2 cellular contexts compared by ENCODE assay signal in genomic region chr13:47332149-47332548, GRCh38.
TF ChIP-seq lines count a peak whose summit lies in the region.

No MANE protein-coding gene starts in this region.

TF ChIP-seq in IMR-90, 13 proteins besides CTCF, POLR2A, EP300 and RAD21:
- TF ChIP-seq SMC3 (IDR thresholded peaks at IDR 0.05; ENCODE audit: low read depth, low read length) (no peak), MXI1 (IDR thresholded peaks at IDR 0.05; ENCODE audit: borderline replicate concordance, low read depth, low read length) (no peak), CHD1 (IDR thresholded peaks at IDR 0.05; ENCODE audit: low read depth, low read length) (no peak), RCOR1 (IDR thresholded peaks at IDR 0.05; ENCODE audit: insufficient replicate concordance, low read length) (no peak), USF2 (IDR thresholded peaks at IDR 0.05; ENCODE audit: low read depth, low read length) (no peak), MAZ (IDR thresholded peaks at IDR 0.05; ENCODE audit: borderline replicate concordance, low read depth, low read length) (no peak)

TF ChIP-seq in GM12891, 5 proteins besides CTCF, POLR2A, EP300 and RAD21:
- TF ChIP-seq PAX5 (IDR thresholded peaks at IDR 0.05; ENCODE audit: insufficient read depth, low read length, severe bottlenecking): no peak
- no peak for TF ChIP-seq SPI1 (IDR thresholded peaks at IDR 0.05; ENCODE audit: low read depth, low read length)
- TF ChIP-seq POLR2AphosphoS5 (IDR thresholded peaks at IDR 0.05; ENCODE audit: low read depth, low read length): no peak
